1 cellular context compared by ENCODE assay signal in genomic region chr1:11908139-11909021, GRCh38.
TF ChIP-seq lines count a peak whose summit lies in the region.

No MANE protein-coding gene starts in this region.

TF ChIP-seq in HepG2, 621 proteins besides CTCF, POLR2A, EP300 and RAD21 (continued from another document and continues in another):
- 0 out of 2 replicates have a peak, but pooled peaks have one; percentile 43 for TF ChIP-seq FUBP1 (CRISPR knock-in tag; IDR thresholded peaks at IDR 0.05; ENCODE audit: borderline replicate concordance)
- no peak for TF ChIP-seq ATF7 (IDR thresholded peaks at IDR 0.05)
- TF ChIP-seq ATF7 (CRISPR knock-in tag; IDR thresholded peaks at IDR 0.05), result no peak; the same call in 1 of the 2 replicates
- TF ChIP-seq, protein P1, sequence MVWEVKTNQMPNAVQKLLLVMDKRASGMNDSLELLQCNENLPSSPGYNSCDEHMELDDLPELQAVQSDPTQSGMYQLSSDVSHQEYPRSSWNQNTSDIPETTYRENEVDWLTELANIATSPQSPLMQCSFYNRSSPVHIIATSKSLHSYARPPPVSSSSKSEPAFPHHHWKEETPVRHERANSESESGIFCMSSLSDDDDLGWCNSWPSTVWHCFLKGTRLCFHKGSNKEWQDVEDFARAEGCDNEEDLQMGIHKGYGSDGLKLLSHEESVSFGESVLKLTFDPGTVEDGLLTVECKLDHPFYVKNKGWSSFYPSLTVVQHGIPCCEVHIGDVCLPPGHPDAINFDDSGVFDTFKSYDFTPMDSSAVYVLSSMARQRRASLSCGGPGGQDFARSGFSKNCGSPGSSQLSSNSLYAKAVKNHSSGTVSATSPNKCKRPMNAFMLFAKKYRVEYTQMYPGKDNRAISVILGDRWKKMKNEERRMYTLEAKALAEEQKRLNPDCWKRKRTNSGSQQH (CRISPR knock-in tag; IDR thresholded peaks at IDR 0.05; ENCODE audit: low read depth), result no peak
- peak; percentile 78 for TF ChIP-seq TBL1XR1 (IDR thresholded peaks at IDR 0.05; ENCODE audit: borderline replicate concordance, low read length, partially characterized antibody)
- TF ChIP-seq ZNF121 (CRISPR knock-in tag; IDR thresholded peaks at IDR 0.05), result peak; percentile 6; the same call in 1 of the 2 replicates
- TF ChIP-seq ZSCAN9 (CRISPR knock-in tag; IDR thresholded peaks at IDR 0.05; ENCODE audit: borderline replicate concordance), result peak; percentile 93
- 0 out of 2 replicates have a peak, but pooled peaks have one; percentile 71 for TF ChIP-seq ZNF720 (CRISPR knock-in tag; IDR thresholded peaks at IDR 0.05)
- TF ChIP-seq GPN1 (CRISPR knock-in tag; IDR thresholded peaks at IDR 0.05; ENCODE audit: borderline replicate concordance), result no peak
- TF ChIP-seq, protein P2, sequence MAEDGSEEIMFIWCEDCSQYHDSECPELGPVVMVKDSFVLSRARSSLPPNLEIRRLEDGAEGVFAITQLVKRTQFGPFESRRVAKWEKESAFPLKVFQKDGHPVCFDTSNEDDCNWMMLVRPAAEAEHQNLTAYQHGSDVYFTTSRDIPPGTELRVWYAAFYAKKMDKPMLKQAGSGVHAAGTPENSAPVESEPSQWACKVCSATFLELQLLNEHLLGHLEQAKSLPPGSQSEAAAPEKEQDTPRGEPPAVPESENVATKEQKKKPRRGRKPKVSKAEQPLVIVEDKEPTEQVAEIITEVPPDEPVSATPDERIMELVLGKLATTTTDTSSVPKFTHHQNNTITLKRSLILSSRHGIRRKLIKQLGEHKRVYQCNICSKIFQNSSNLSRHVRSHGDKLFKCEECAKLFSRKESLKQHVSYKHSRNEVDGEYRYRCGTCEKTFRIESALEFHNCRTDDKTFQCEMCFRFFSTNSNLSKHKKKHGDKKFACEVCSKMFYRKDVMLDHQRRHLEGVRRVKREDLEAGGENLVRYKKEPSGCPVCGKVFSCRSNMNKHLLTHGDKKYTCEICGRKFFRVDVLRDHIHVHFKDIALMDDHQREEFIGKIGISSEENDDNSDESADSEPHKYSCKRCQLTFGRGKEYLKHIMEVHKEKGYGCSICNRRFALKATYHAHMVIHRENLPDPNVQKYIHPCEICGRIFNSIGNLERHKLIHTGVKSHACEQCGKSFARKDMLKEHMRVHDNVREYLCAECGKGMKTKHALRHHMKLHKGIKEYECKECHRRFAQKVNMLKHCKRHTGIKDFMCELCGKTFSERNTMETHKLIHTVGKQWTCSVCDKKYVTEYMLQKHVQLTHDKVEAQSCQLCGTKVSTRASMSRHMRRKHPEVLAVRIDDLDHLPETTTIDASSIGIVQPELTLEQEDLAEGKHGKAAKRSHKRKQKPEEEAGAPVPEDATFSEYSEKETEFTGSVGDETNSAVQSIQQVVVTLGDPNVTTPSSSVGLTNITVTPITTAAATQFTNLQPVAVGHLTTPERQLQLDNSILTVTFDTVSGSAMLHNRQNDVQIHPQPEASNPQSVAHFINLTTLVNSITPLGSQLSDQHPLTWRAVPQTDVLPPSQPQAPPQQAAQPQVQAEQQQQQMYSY (CRISPR knock-in tag; IDR thresholded peaks at IDR 0.05), result peak; percentile 49; the same call in 1 of the 2 replicates
- TF ChIP-seq ZNF251 (CRISPR knock-in tag; IDR thresholded peaks at IDR 0.05), result no peak
- peak; percentile 46; the same call in 1 of the 2 replicates for TF ChIP-seq ZNF766 (CRISPR knock-in tag; IDR thresholded peaks at IDR 0.05; ENCODE audit: borderline replicate concordance)
- peak; percentile 11; the same call in 1 of the 2 replicates for TF ChIP-seq SMAD3 (CRISPR knock-in tag; IDR thresholded peaks at IDR 0.05)
- TF ChIP-seq, protein P3, sequence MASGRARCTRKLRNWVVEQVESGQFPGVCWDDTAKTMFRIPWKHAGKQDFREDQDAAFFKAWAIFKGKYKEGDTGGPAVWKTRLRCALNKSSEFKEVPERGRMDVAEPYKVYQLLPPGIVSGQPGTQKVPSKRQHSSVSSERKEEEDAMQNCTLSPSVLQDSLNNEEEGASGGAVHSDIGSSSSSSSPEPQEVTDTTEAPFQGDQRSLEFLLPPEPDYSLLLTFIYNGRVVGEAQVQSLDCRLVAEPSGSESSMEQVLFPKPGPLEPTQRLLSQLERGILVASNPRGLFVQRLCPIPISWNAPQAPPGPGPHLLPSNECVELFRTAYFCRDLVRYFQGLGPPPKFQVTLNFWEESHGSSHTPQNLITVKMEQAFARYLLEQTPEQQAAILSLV (CRISPR knock-in tag; IDR thresholded peaks at IDR 0.05; ENCODE audit: borderline replicate concordance), result no peak; the same call in 1 of the 2 replicates
- no peak for TF ChIP-seq AGO2 (optimal IDR thresholded peaks at IDR 0.05; ENCODE audit: low read depth, low read length)
- no peak for TF ChIP-seq NCOR1 (IDR thresholded peaks at IDR 0.05; ENCODE audit: borderline replicate concordance, low read length)
- peak; percentile 21; the same call in 1 of the 2 replicates for TF ChIP-seq KDM6A (CRISPR knock-in tag; IDR thresholded peaks at IDR 0.05; ENCODE audit: low read depth)
- no peak for TF ChIP-seq ZNF782 (CRISPR knock-in tag; IDR thresholded peaks at IDR 0.05; ENCODE audit: borderline replicate concordance)
- TF ChIP-seq, protein P4, sequence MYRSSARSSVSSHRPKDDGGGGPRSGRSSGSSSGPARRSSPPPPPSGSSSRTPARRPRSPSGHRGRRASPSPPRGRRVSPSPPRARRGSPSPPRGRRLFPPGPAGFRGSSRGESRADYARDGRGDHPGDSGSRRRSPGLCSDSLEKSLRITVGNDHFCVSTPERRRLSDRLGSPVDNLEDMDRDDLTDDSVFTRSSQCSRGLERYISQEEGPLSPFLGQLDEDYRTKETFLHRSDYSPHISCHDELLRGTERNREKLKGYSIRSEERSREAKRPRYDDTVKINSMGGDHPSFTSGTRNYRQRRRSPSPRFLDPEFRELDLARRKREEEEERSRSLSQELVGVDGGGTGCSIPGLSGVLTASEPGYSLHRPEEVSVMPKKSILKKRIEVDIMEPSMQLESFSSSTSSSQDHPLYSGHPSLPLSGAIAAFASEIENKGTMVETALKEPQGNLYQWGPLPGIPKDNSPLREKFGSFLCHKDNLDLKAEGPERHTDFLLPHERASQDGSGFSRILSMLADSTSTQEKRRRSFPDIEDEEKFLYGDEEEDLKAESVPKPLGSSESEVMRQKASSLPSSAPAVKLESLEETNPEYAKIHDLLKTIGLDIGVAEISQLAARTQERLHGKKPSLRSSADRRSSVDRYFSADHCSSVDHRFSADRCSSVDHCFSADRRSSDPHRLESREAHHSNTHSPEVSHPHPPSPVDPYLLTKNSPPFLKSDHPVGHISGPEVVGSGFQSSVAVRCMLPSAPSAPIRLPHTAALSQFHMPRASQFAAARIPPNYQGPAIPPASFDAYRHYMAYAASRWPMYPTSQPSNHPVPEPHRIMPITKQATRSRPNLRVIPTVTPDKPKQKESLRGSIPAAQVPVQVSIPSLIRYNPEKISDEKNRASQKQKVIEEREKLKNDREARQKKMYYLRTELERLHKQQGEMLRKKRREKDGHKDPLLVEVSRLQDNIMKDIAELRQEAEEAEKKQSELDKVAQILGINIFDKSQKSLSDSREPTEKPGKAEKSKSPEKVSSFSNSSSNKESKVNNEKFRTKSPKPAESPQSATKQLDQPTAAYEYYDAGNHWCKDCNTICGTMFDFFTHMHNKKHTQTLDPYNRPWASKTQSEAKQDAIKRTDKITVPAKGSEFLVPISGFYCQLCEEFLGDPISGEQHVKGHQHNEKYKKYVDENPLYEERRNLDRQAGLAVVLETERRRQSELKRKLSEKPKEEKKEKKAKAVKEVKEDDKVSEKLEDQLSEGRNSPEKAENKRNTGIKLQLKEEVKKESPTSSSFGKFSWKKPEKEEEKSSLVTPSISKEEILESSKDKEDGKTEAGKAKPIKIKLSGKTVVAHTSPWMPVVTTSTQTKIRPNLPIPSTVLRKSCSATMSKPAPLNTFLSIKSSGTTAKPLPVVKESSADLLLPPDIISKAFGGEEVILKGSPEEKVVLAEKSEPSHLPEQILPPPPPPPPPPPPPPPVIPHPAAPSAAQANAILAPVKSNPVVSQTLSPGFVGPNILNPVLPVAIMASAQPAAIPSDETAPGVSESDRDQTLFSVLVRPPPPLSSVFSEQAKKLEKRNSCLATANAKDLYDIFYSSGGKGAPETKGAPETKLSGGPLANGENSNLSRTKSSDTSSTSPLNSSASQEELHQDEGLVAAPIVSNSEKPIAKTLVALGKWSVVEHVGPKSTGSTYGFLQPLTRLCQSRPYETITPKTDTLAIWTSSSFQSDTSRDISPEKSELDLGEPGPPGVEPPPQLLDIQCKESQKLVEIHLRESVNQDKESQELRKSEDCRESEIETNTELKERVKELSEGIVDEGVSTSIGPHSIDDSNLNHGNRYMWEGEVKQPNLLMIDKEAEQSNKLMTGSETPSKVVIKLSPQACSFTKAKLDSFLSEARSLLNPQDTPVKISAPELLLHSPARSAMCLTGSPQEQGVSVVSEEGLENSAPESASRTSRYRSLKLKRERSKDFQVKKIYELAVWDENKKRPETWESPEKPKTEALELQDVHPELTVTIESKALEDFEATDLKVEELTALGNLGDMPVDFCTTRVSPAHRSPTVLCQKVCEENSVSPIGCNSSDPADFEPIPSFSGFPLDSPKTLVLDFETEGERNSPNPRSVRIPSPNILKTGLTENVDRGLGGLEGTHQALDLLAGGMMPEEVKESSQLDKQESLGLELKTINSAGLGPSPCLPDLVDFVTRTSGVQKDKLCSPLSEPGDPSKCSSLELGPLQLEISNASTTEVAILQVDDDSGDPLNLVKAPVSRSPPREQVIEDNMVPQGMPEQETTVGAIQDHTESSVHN (CRISPR knock-in tag; IDR thresholded peaks at IDR 0.05), result no peak
- TF ChIP-seq MED8 (CRISPR knock-in tag; IDR thresholded peaks at IDR 0.05; ENCODE audit: insufficient replicate concordance), result peak; percentile 100
- no peak for TF ChIP-seq KLF13 (CRISPR knock-in tag; IDR thresholded peaks at IDR 0.05)
- no peak for TF ChIP-seq CREB1 (IDR thresholded peaks at IDR 0.05)
- peak; percentile 93 for TF ChIP-seq CREB1 (CRISPR knock-in tag; IDR thresholded peaks at IDR 0.05)
- TF ChIP-seq SSRP1 (CRISPR knock-in tag; IDR thresholded peaks at IDR 0.05), result peak; percentile 99
- TF ChIP-seq PTBP1 (IDR thresholded peaks at IDR 0.05; ENCODE audit: low read depth, low read length, poor library complexity, severe bottlenecking), result no peak
- TF ChIP-seq TSC22D2 (CRISPR knock-in tag; IDR thresholded peaks at IDR 0.05; ENCODE audit: borderline replicate concordance), result peak; percentile 82; the same call in 1 of the 2 replicates
- TF ChIP-seq CBX1 (IDR thresholded peaks at IDR 0.05; ENCODE audit: low read depth), result peak; percentile 100
- TF ChIP-seq ISL2 (CRISPR knock-in tag; IDR thresholded peaks at IDR 0.05), result peak; percentile 80
- TF ChIP-seq KMT2B (CRISPR knock-in tag; IDR thresholded peaks at IDR 0.05), result peak; percentile 61; the same call in 1 of the 2 replicates
- peak; percentile 85 for TF ChIP-seq KAT8 (CRISPR knock-in tag; IDR thresholded peaks at IDR 0.05)
